In genomic region chr6:5677219-5678000, GRCh38 we compare ENCODE assay signal across 19 cellular contexts.
DNase-seq lines count a peak whose midpoint lies in the region; ATAC-seq and TF ChIP-seq lines count a peak whose summit lies in the region.
"Had no signal": no experiment of that assay in that cellular context is flagged by ENCODE, and none has a peak within 500 bp of the region (broad histone marks: within the 10 kb centered on the region; RNA-seq: fewer than 3 reads in every experiment).

No MANE protein-coding gene starts in this region.

- H3K4me3 ChIP-seq in OCI-LY1 (ENCODE audit: low read depth, low read length, poor library complexity, severe bottlenecking) (no peak overlapping the region), fibroblast of mammary gland (ENCODE audit: control insufficient read depth, low read depth, low read length) (no peak overlapping the region), osteoblast (ENCODE audit: insufficient read depth, low read length) (no peak overlapping the region), right atrium auricular region (no peak overlapping the region)
- H3K4me3 ChIP-seq: ascending aorta, SK-N-MC, upper lobe of left lung had no signal

- H3K79me2 ChIP-seq in OCI-LY1 (ENCODE audit: insufficient read depth, low read length) = no peaks in the 10 kb centered on the region
- H3K79me2 ChIP-seq in osteoblast (ENCODE audit: insufficient read depth, low read length) = no peaks in the 10 kb centered on the region

- no peak for TF ChIP-seq CTCF in OCI-LY1 (IDR thresholded peaks at IDR 0.05; ENCODE audit: low read length)
- no peak for TF ChIP-seq CTCF in fibroblast of mammary gland (conservative IDR thresholded peaks at IDR 0.05; ENCODE audit: control insufficient read depth, insufficient read depth, low read depth, low read length)
- no peak for TF ChIP-seq CTCF in osteoblast (IDR thresholded peaks at IDR 0.05; ENCODE audit: extremely low read depth, low read depth, low read length)
- no peak for TF ChIP-seq CTCF in right atrium auricular region (IDR thresholded peaks at IDR 0.05)

- ATAC-seq in GM21423 (IDR thresholded peaks at IDR 0.05; ENCODE audit: unreplicated experiment) = no peak

- H4K20me1 ChIP-seq in OCI-LY1 (ENCODE audit: insufficient read depth, low read length) (no peaks in the 10 kb centered on the region), osteoblast (ENCODE audit: insufficient read depth, low read length) (no peaks in the 10 kb centered on the region)

- H3K27ac ChIP-seq in OCI-LY1 (ENCODE audit: low read depth, low read length, poor library complexity, severe bottlenecking) (peak overlapping the region; percentile 99), osteoblast (ENCODE audit: low read depth, low read length) (no peak overlapping the region), right atrium auricular region (no peak overlapping the region)
- H3K27ac ChIP-seq: ascending aorta, SK-N-MC, upper lobe of left lung had no signal

- H3K9me3 ChIP-seq in OCI-LY1 (ENCODE audit: low read length) (no peaks in the 10 kb centered on the region), osteoblast (ENCODE audit: low read depth, low read length) (no peaks in the 10 kb centered on the region), right atrium auricular region (no peaks in the 10 kb centered on the region)
- H3K9me3 ChIP-seq: ascending aorta, upper lobe of left lung had no signal

- H3K27me3 ChIP-seq in OCI-LY1 (ENCODE audit: insufficient read depth, low read length) (no peaks in the 10 kb centered on the region), osteoblast (ENCODE audit: insufficient read depth, low read length) (no peaks in the 10 kb centered on the region), right atrium auricular region (no peaks in the 10 kb centered on the region)
- H3K27me3 ChIP-seq: ascending aorta, upper lobe of left lung had no signal

- H2AFZ ChIP-seq in OCI-LY1 (ENCODE audit: low read length) = no peak overlapping the region
- no peak overlapping the region for H2AFZ ChIP-seq in osteoblast (ENCODE audit: low read length)

- H3K9ac ChIP-seq in OCI-LY1 (ENCODE audit: low read length) = no peak overlapping the region

- H3K4me2 ChIP-seq in OCI-LY1 (ENCODE audit: low read length) (no peak overlapping the region), osteoblast (ENCODE audit: insufficient read depth, low read length) (no peak overlapping the region)

- H3K36me3 ChIP-seq in OCI-LY1 (ENCODE audit: insufficient read depth, low read length) (no peaks in the 10 kb centered on the region), osteoblast (ENCODE audit: insufficient read depth, low read length) (no peaks in the 10 kb centered on the region), right atrium auricular region (no peaks in the 10 kb centered on the region)
- H3K36me3 ChIP-seq: ascending aorta, upper lobe of left lung had no signal

- no peaks in the 10 kb centered on the region for H3F3A ChIP-seq in OCI-LY1 (ENCODE audit: insufficient read depth, low read length)

- H3K4me1 ChIP-seq in OCI-LY1 (ENCODE audit: insufficient read depth, low read length, severe bottlenecking) (peaks cover 89% of the 10 kb centered on the region), osteoblast (ENCODE audit: insufficient read depth, low read length) (peaks cover 44% of the 10 kb centered on the region), right atrium auricular region (peaks cover 0 to 9% of the 10 kb centered on the region in 2 donors)

- DNase-seq in HT1080 (ENCODE audit: low read depth) (peak; percentile 15), fibroblast of mammary gland (ENCODE audit: low read depth) (peak; percentile 30), osteoblast (ENCODE audit: insufficient read length, low spot score, missing footprints) (peak; percentile 25), GM19240 (ENCODE audit: insufficient read length, low spot score) (no peak), right atrium auricular region (ENCODE audit: low spot score) (no peak)
- DNase-seq in activated CD8-positive, alpha-beta memory T cell treated with anti-CD3 and anti-CD28 coated beads, Interleukin-2, amount 50 U/mL, for 4 hours = no peak
- DNase-seq: activated CD4-positive, alpha-beta T cell treated with anti-CD3 and anti-CD28 coated beads for 48 hours; activated naive CD4-positive, alpha-beta T cell treated with anti-CD3 and anti-CD28 coated beads, Interleukin-2, amount 10 ng/mL, durations not matched to agents 7 days and 5 days; activated T-cell treated with anti-CD3 and anti-CD28 coated beads, Interleukin-2, amount 50 U/mL, for 48 hours; CD4-positive, alpha-beta memory T cell; cerebellar nuclear complex; NCI-H1436; NCI-H510A treated with DMSO at 0.1 percent for 48 hours; stimulated activated CD4-positive, alpha-beta T cell treated with anti-CD3 and anti-CD28 coated beads, Interleukin-1b, Interleukin-23, amount 100 ng/mL, for 48 hours; upper lobe of left lung had no signal

- H3K9me2 ChIP-seq in OCI-LY1 (ENCODE audit: low read depth, low read length) = no peaks in the 10 kb centered on the region

Comparison
In these comparisons a context has a peak if more than half of its experiments do, and no peak if none do; other contexts are left out.
1. DNase-seq: peak in HT1080 (single experiment), fibroblast of mammary gland (single experiment) and osteoblast (single experiment); none in activated CD8-positive, alpha-beta memory T cell treated with anti-CD3 and anti-CD28 coated beads, Interleukin-2, amount 50 U/mL, for 4 hours (single experiment), GM19240 (single experiment) and right atrium auricular region (single experiment).